In the genomic region with DNA sequence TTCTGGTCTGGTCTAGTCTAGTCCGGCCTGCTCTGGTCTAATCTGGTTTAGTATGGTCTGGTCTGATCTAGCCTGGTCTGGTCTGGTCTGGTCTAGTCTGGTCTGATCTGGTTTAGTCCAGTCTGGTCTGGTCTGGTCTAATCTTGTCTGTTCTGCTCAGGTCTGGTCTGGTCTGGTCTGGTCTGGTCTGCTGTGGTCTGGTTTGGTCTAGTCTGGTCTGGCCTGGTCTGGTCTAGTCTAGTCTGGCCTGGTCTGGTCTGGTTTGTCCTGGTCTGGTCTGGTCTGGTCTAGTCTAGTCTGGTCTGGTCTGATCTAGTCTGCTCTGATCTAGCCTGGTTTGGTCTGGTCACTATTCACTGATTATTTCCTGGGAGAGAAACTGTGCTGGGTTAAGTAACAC, we compare ENCODE assay signal across 15 cellular contexts.
"Had no signal": no experiment of that assay in that cellular context is flagged by ENCODE, and none has a peak within 500 bp of the region (broad histone marks: within the 10 kb centered on the region; RNA-seq: fewer than 3 reads in every experiment).

No MANE protein-coding gene starts in this region.

- H3K9me3 ChIP-seq: pancreas had no signal

- H3K4me3 ChIP-seq: lower lobe of right lung, pancreas, SK-N-MC had no signal

- H3K27me3 ChIP-seq: pancreas had no signal

- H3K4me1 Mint-ChIP-seq: stimulated activated naive B cell treated with anti-CD40 and anti-IgM and Interleukin-4, amounts not matched to agents 10 μg/mL and 1 μg/mL and 100 μg/mL, for 72 hours had no signal

- H3K4me3 Mint-ChIP-seq: activated CD4-positive, alpha-beta memory T cell treated with anti-CD3 and anti-CD28 coated beads for 36 hours; activated T-cell treated with anti-CD3 and anti-CD28 coated beads, Interleukin-2, amount 50 U/mL, for 72 hours; stimulated activated naive B cell treated with anti-CD40 and anti-IgM and Interleukin-4, amounts not matched to agents 10 μg/mL and 1 μg/mL and 100 μg/mL, for 72 hours had no signal

- H3K36me3 ChIP-seq: lower lobe of right lung, pancreas had no signal

- ATAC-seq: activated T-cell treated with anti-CD3 and anti-CD28 coated beads, Interleukin-2, amount 50 U/mL, for 72 hours; left cardiac atrium; pancreas; stimulated activated naive B cell treated with anti-CD40 and anti-IgM and Interleukin-4, amounts not matched to agents 10 μg/mL and 1 μg/mL and 100 μg/mL, for 72 hours had no signal

- DNase-seq: activated CD4-positive, alpha-beta memory T cell treated with anti-CD3 and anti-CD28 coated beads for 36 hours; activated CD4-positive, alpha-beta T cell treated with anti-CD3 and anti-CD28 coated beads for 1 hour; activated gamma-delta T cell; activated T-cell treated with anti-CD3 and anti-CD28 coated beads, Interleukin-2, amount 50 U/mL, for 72 hours; central memory CD4-positive, alpha-beta T cell; cortex of kidney; effector CD4-positive, alpha-beta T cell; foreskin fibroblast; left cardiac atrium; lower lobe of right lung; midbrain; pancreas; stimulated activated naive B cell treated with anti-CD40 and anti-IgM and Interleukin-4, amounts not matched to agents 10 μg/mL and 1 μg/mL and 100 μg/mL, for 72 hours; trophoblast cell had no signal

- H3K27ac ChIP-seq: lower lobe of right lung, pancreas, SK-N-MC had no signal

- H3K27me3 Mint-ChIP-seq: activated CD4-positive, alpha-beta memory T cell treated with anti-CD3 and anti-CD28 coated beads for 36 hours had no signal

- H3K4me1 ChIP-seq: lower lobe of right lung, pancreas had no signal

- H3K27ac Mint-ChIP-seq: activated CD4-positive, alpha-beta memory T cell treated with anti-CD3 and anti-CD28 coated beads for 36 hours; activated T-cell treated with anti-CD3 and anti-CD28 coated beads, Interleukin-2, amount 50 U/mL, for 72 hours; stimulated activated naive B cell treated with anti-CD40 and anti-IgM and Interleukin-4, amounts not matched to agents 10 μg/mL and 1 μg/mL and 100 μg/mL, for 72 hours had no signal
